1 cellular context compared by ENCODE assay signal in the genomic region with DNA sequence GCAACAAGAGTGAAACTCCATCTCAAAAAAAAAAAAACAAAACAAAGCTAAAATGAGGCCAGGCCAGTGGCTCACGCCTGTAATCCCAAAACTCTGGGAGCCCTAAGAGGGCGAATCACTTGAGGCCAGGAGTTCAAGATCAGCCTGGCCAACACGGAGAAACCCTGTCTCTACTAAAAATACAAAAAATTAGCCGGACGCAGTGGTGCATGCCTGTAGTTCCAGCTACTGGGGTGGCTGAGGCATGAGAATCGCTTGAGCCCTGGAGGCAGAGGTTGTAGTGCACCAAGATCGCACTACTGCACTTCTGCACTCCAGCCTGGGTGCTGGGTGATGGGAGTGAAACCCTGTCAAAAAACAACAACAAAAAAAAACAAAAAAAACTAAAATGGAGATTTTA.
TF ChIP-seq lines count a peak whose summit lies in the region.

No MANE protein-coding gene starts in this region.

TF ChIP-seq in SK-N-SH, 30 proteins besides CTCF, POLR2A, EP300 and RAD21 (continued from another document):
- TF ChIP-seq, protein P1, sequence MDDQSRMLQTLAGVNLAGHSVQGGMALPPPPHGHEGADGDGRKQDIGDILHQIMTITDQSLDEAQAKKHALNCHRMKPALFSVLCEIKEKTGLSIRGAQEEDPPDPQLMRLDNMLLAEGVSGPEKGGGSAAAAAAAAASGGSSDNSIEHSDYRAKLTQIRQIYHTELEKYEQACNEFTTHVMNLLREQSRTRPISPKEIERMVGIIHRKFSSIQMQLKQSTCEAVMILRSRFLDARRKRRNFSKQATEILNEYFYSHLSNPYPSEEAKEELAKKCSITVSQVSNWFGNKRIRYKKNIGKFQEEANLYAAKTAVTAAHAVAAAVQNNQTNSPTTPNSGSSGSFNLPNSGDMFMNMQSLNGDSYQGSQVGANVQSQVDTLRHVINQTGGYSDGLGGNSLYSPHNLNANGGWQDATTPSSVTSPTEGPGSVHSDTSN (IDR thresholded peaks at IDR 0.05): no peak
- TF ChIP-seq, protein P2, sequence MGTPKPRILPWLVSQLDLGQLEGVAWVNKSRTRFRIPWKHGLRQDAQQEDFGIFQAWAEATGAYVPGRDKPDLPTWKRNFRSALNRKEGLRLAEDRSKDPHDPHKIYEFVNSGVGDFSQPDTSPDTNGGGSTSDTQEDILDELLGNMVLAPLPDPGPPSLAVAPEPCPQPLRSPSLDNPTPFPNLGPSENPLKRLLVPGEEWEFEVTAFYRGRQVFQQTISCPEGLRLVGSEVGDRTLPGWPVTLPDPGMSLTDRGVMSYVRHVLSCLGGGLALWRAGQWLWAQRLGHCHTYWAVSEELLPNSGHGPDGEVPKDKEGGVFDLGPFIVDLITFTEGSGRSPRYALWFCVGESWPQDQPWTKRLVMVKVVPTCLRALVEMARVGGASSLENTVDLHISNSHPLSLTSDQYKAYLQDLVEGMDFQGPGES (IDR thresholded peaks at IDR 0.05; ENCODE audit: low read depth, low read length): no peak
